ENCODE assay signal across 19 cellular contexts in genomic region chr2:239145106-239145505, GRCh38.
"Had no signal": no experiment of that assay in that cellular context is flagged by ENCODE, and none has a peak within 500 bp of the region (broad histone marks: within the 10 kb centered on the region; RNA-seq: fewer than 3 reads in every experiment).

No MANE protein-coding gene starts in this region.

- H3K27ac Mint-ChIP-seq: activated naive CD8-positive, alpha-beta T cell treated with anti-CD3 and anti-CD28 coated beads, Interleukin-2, amount 10 ng/mL, durations not matched to agents 7 days and 5 days had no signal

- H3K4me3 ChIP-seq: esophagus squamous epithelium, left lung, upper lobe of right lung had no signal

- H3K27ac ChIP-seq: left lung, upper lobe of right lung had no signal

- H3K27me3 ChIP-seq: esophagus squamous epithelium, left lung, upper lobe of right lung had no signal

- DNase-seq: activated CD4-positive, alpha-beta T cell treated with anti-CD3 and anti-CD28 coated beads for 1 hour; activated CD8-positive, alpha-beta memory T cell treated with anti-CD3 and anti-CD28 coated beads for 24 hours; activated naive CD8-positive, alpha-beta T cell treated with anti-CD3 and anti-CD28 coated beads, Interleukin-2, amount 10 ng/mL, durations not matched to agents 7 days and 5 days; amygdala; central memory CD4-positive, alpha-beta T cell; cortex of kidney; effector CD8-positive, alpha-beta T cell; esophagus squamous epithelium; hippocampal formation; mammary epithelial cell; stimulated activated CD4-positive, alpha-beta T cell treated with anti-CD3 and anti-CD28 coated beads, Interleukin-12 subunit alpha, Interleukin-12 subunit beta, amount 100 ng/mL, for 4 hours; stimulated activated CD4-positive, alpha-beta T cell treated with anti-CD3 and anti-CD28 coated beads, Interleukin-1b, Interleukin-23, amount 100 ng/mL, for 48 hours; stimulated activated CD8-positive, alpha-beta memory T cell treated with anti-CD3 and anti-CD28 coated beads, Interleukin-4, amount 100 ng/mL, for 48 hours; stimulated activated naive CD4-positive, alpha-beta T cell; T-helper 2 cell; upper lobe of right lung had no signal

- H3K4me1 ChIP-seq: left lung, upper lobe of right lung had no signal

- H3K9me3 ChIP-seq: esophagus squamous epithelium, left lung, upper lobe of right lung had no signal

- H3K27me3 Mint-ChIP-seq: activated naive CD8-positive, alpha-beta T cell treated with anti-CD3 and anti-CD28 coated beads, Interleukin-2, amount 10 ng/mL, durations not matched to agents 7 days and 5 days had no signal

- H3K9me3 Mint-ChIP-seq: brain, neural crest cell had no signal

- ATAC-seq: left lung, upper lobe of right lung had no signal

- H3K4me3 Mint-ChIP-seq: activated naive CD8-positive, alpha-beta T cell treated with anti-CD3 and anti-CD28 coated beads, Interleukin-2, amount 10 ng/mL, durations not matched to agents 7 days and 5 days; brain; neural crest cell had no signal

- H3K4me1 Mint-ChIP-seq: brain, neural crest cell had no signal
